Comparison of ENCODE assay signal across 33 cellular contexts in genomic region chr7:32089256-32089655, GRCh38. TPM values are rescaled to one million over a fixed set of nuclear protein-coding genes. Genes with fewer than 3 reads are reported as not detected.
"Had no signal": no experiment of that assay in that cellular context is flagged by ENCODE, and none has a peak within 500 bp of the region (broad histone marks: within the 10 kb centered on the region; RNA-seq: fewer than 3 reads in every experiment).

No MANE protein-coding gene starts in this region.

- H3K36me3 ChIP-seq: ascending aorta, SJCRH30 had no signal

- ATAC-seq: activated CD4-positive, alpha-beta T cell treated with anti-CD3 and anti-CD28 coated beads for 36 hours; activated CD4-positive, CD25-positive, alpha-beta regulatory T cell treated with anti-CD3 and anti-CD28 coated beads, Interleukin-2, amount 50 U/mL, for 24 hours; activated CD8-positive, alpha-beta T cell treated with anti-CD3 and anti-CD28 coated beads, Interleukin-2, amount 10 ng/mL, durations not matched to agents 7 days and 5 days; WTC11 had no signal

- H3K4me1 ChIP-seq: SJCRH30 had no signal

- H3K27ac ChIP-seq: ascending aorta, KMS-11, PC-9, RWPE1, SJCRH30, SK-N-MC had no signal

- H3K9me3 ChIP-seq: ascending aorta, SJCRH30 had no signal

- H3K4me3 ChIP-seq: ascending aorta, PC-9, SJCRH30, SK-N-MC had no signal

- H3K27me3 ChIP-seq: ascending aorta, SJCRH30 had no signal

- DNase-seq: activated CD4-positive, alpha-beta T cell treated with anti-CD3 and anti-CD28 coated beads for 36 hours; activated CD4-positive, alpha-beta T cell treated with anti-CD3 and anti-CD28 coated beads, Interleukin-2, amount 10 ng/mL, durations not matched to agents 7 days and 5 days; activated CD4-positive, alpha-beta T cell treated with anti-CD3 and anti-CD28 coated beads, Interleukin-2, amount 50 U/mL, for 48 hours; activated CD8-positive, alpha-beta T cell treated with anti-CD3 and anti-CD28 coated beads, Interleukin-2, amount 10 ng/mL, durations not matched to agents 7 days and 5 days; activated gamma-delta T cell; activated naive CD4-positive, alpha-beta T cell treated with Interleukin-2 at 50 U/mL for 16 hours; activated naive CD8-positive, alpha-beta T cell treated with anti-CD3 and anti-CD28 coated beads, Interleukin-2, amount 10 ng/mL, durations not matched to agents 7 days and 5 days; activated T-cell treated with anti-CD3 and anti-CD28 coated beads, Interleukin-2, amount 50 U/mL, for 24 hours; amygdala; caudate nucleus; cerebellar nuclear complex; NCI-H1105; NCI-H1417 treated with DMSO at 0.1 percent for 48 hours; NCI-H187 treated with DMSO at 0.1 percent for 48 hours; NCI-H2081; NCI-H2171 treated with DMSO at 0.1 percent for 48 hours; NCI-H2227 treated with DMSO at 0.1 percent for 48 hours; NCI-H510A treated with DMSO at 0.1 percent for 48 hours; NCI-H526 treated with DMSO at 0.1 percent for 48 hours; NCI-H774; NK-92 treated with Interleukin-12 subunit alpha and Interleukin-12 subunit beta, amount 100 ng/mL, for 24 hours; PC-9; SJCRH30; T1000 had no signal

RNA-seq across cellular contexts. Expression of gene PDE1C, which starts 19.0 kb away (rescaled TPM):
- total RNA-seq: activated CD4-positive, alpha-beta T cell treated with anti-CD3 and anti-CD28 coated beads for 36 hours; activated CD4-positive, alpha-beta T cell treated with anti-CD3 and anti-CD28 coated beads, Interleukin-2, amount 10 ng/mL, durations not matched to agents 7 days and 5 days; activated CD8-positive, alpha-beta T cell treated with anti-CD3 and anti-CD28 coated beads, Interleukin-2, amount 10 ng/mL, durations not matched to agents 7 days and 5 days; activated naive CD8-positive, alpha-beta T cell treated with anti-CD3 and anti-CD28 coated beads, Interleukin-2, amount 10 ng/mL, durations not matched to agents 7 days and 5 days; activated T-helper 2 cell treated with anti-CD3 and anti-CD28 coated beads, Interferon-gamma antibody, Interleukin-2, Interleukin-4, amounts not matched to agents 10 μg/mL and 5 μg/mL and 100 μg/mL, durations not matched to agents 14 hours and 24 hours and 36 hours; T-helper 1 cell treated with Interleukin-12 subunit alpha and Interleukin-12 subunit beta and Interleukin-4 antibody, amounts not matched to agents 30 ng/mL and 1 ng/mL, for 36 hours; T-helper 2 cell treated with Interferon-gamma antibody and Interleukin-4, amounts not matched to agents 100 ng/mL and 5 ng/mL, for 36 hours had no signal
